Comparison of ENCODE assay signal across 8 cellular contexts in the genomic region with DNA sequence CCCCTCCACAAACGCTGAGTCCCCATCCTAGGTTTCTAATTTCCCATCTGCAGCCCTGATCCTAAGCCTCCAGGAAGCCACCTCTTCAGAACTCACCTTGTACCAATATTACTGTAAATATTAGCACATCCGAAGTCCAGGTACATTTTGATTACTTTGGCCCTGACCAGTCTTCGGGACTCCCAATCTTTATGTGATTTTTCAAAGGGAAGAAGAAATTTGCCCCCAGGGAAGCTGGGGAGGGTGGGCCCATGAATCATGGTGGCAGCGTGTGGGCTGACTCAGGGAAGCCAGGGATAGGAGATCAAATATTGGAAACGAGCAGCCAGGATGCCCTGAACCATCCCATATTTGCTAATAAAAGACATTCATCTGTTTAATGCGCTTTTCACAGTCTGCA. TPM values are rescaled to one million over a fixed set of nuclear protein-coding genes. Genes with fewer than 3 reads are reported as not detected.
"Had no signal": no experiment of that assay in that cellular context is flagged by ENCODE, and none has a peak within 500 bp of the region (broad histone marks: within the 10 kb centered on the region; RNA-seq: fewer than 3 reads in every experiment).

No MANE protein-coding gene starts in this region.

- H3K27ac ChIP-seq: coronary artery, epithelial cell of prostate had no signal

- H3K27ac Mint-ChIP-seq: activated B cell treated with CpG ODN at 0.5 μM for 24 hours; activated CD4-positive, alpha-beta T cell treated with anti-CD3 and anti-CD28 coated beads, Interleukin-2, amount 10 ng/mL, durations not matched to agents 7 days and 5 days; activated T-helper 17 cell treated with anti-CD3 and anti-CD28 coated beads, Interleukin-2, amount 50 U/mL, for 72 hours; stimulated activated naive CD8-positive, alpha-beta T cell treated with anti-CD3 and anti-CD28 coated beads, Interleukin-15, Interleukin-2, amounts not matched to agents 100 ng/mL and 50 ng/mL, for 24 hours had no signal

- H3K4me3 Mint-ChIP-seq: activated B cell treated with CpG ODN at 0.5 μM for 24 hours; activated CD4-positive, alpha-beta T cell treated with anti-CD3 and anti-CD28 coated beads, Interleukin-2, amount 10 ng/mL, durations not matched to agents 7 days and 5 days; activated naive CD4-positive, alpha-beta T cell treated with anti-CD3 and anti-CD28 coated beads, Interleukin-2, amount 10 ng/mL, durations not matched to agents 7 days and 5 days; activated T-helper 17 cell treated with anti-CD3 and anti-CD28 coated beads, Interleukin-2, amount 50 U/mL, for 72 hours; stimulated activated naive CD8-positive, alpha-beta T cell treated with anti-CD3 and anti-CD28 coated beads, Interleukin-15, Interleukin-2, amounts not matched to agents 100 ng/mL and 50 ng/mL, for 24 hours had no signal

- H3K9me3 Mint-ChIP-seq: activated B cell treated with CpG ODN at 0.5 μM for 24 hours; activated CD4-positive, alpha-beta T cell treated with anti-CD3 and anti-CD28 coated beads, Interleukin-2, amount 10 ng/mL, durations not matched to agents 7 days and 5 days; activated naive CD4-positive, alpha-beta T cell treated with anti-CD3 and anti-CD28 coated beads, Interleukin-2, amount 10 ng/mL, durations not matched to agents 7 days and 5 days; activated T-helper 17 cell treated with anti-CD3 and anti-CD28 coated beads, Interleukin-2, amount 50 U/mL, for 72 hours; stimulated activated naive CD8-positive, alpha-beta T cell treated with anti-CD3 and anti-CD28 coated beads, Interleukin-15, Interleukin-2, amounts not matched to agents 100 ng/mL and 50 ng/mL, for 24 hours had no signal

- H3K36me3 Mint-ChIP-seq: activated naive CD4-positive, alpha-beta T cell treated with anti-CD3 and anti-CD28 coated beads, Interleukin-2, amount 10 ng/mL, durations not matched to agents 7 days and 5 days had no signal

RNA-seq across cellular contexts. Expression of gene KIAA0040, which starts 46.7 kb away (rescaled TPM):
- polyA plus RNA-seq: neural cell had no signal
